In the genomic region with DNA sequence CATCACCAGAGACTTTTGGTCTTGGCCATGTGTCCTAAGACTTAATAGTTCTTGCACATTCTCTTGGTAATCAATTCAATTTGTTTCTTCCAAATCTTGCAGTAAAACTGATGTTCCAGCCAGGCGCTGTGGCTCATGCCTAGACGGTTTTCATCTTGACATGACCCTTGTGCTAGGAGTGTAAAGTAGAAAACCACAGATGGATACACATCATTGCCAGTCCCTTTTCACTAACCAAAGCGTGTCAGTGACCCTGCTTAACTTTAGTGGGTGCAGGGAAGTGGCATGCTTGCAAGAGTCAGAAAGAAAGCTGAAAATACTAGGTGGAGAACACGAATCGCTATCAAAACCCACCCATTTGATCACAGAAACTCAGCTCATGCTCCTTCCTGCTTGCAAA, we compare ENCODE assay signal across 25 cellular contexts. TPM values are rescaled to one million over a fixed set of nuclear protein-coding genes. Genes with fewer than 3 reads are reported as not detected.
DNase-seq lines count a peak whose midpoint lies in the region; ATAC-seq and TF ChIP-seq lines count a peak whose summit lies in the region.
"Had no signal": no experiment of that assay in that cellular context is flagged by ENCODE, and none has a peak within 500 bp of the region (broad histone marks: within the 10 kb centered on the region; RNA-seq: fewer than 3 reads in every experiment).

No MANE protein-coding gene starts in this region.

- CTCF ChIA-PET in Calu3 (lab: Charles Lee) = interaction anchor here (0.5 kb wide), 1 partner anchor 24 kb away, joined by 4 read pairs; no protein-coding TSS in a partner anchor

- H3K4me3 Mint-ChIP-seq in Calu3 (ENCODE audit: low read depth, unreplicated experiment) = no peak overlapping the region
- H3K4me3 Mint-ChIP-seq: IgD-negative memory B cell; T-helper 2 cell treated with Interferon-gamma antibody and Interleukin-4, amounts not matched to agents 5 μg/mL and 100 μg/mL, for 36 hours had no signal

- H3K27me3 ChIP-seq in right atrium auricular region = no peaks in the 10 kb centered on the region
- H3K27me3 ChIP-seq: thyroid gland had no signal

- H3K27ac Mint-ChIP-seq in Calu3 (ENCODE audit: unreplicated experiment) = no peak overlapping the region
- H3K27ac Mint-ChIP-seq: IgD-negative memory B cell; T-helper 2 cell treated with Interferon-gamma antibody and Interleukin-4, amounts not matched to agents 5 μg/mL and 100 μg/mL, for 36 hours had no signal

- H3K27ac ChIP-seq in right atrium auricular region = no peak overlapping the region
- H3K27ac ChIP-seq: C4-2B, gastrocnemius medialis, lower lobe of right lung, skin epidermis, thyroid gland had no signal

- no peaks in the 10 kb centered on the region for H3K36me3 ChIP-seq in right atrium auricular region
- H3K36me3 ChIP-seq: gastrocnemius medialis, lower lobe of right lung, thyroid gland had no signal

- peaks cover 17% of the 10 kb centered on the region for H3K27me3 Mint-ChIP-seq in Calu3 (ENCODE audit: unreplicated experiment)

- peaks cover 3% of the 10 kb centered on the region for H3K4me1 Mint-ChIP-seq in Calu3 (ENCODE audit: low read depth, unreplicated experiment)

- no peak overlapping the region for H3K4me3 ChIP-seq in right atrium auricular region
- H3K4me3 ChIP-seq in fibroblast of the aortic adventitia (ENCODE audit: low read depth, low read length) = no peak overlapping the region
- H3K4me3 ChIP-seq: gastrocnemius medialis, lower lobe of right lung, skin epidermis, thyroid gland had no signal

- peak; percentile 54 for DNase-seq in right atrium auricular region (ENCODE audit: low spot score)
- no peak for DNase-seq in left cardiac atrium
- DNase-seq in M059J (ENCODE audit: low read depth) = peak; percentile 68
- DNase-seq in fibroblast of the aortic adventitia (ENCODE audit: low read depth) = peak; percentile 21
- DNase-seq in Calu3 = no peak
- no peak for DNase-seq in cerebellum (ENCODE audit: low spot score)
- no peak for DNase-seq in mucosa of gallbladder (ENCODE audit: low spot score)
- DNase-seq: activated CD8-positive, alpha-beta memory T cell treated with anti-CD3 and anti-CD28 coated beads, Interleukin-2, amount 50 U/mL, for 4 hours; activated effector memory CD4-positive, alpha-beta T cell treated with Interleukin-2 at 50 U/mL for 16 hours; cerebellar nuclear complex; effector CD8-positive, alpha-beta T cell; erythroblast; gastrocnemius medialis; lower lobe of right lung; NCI-H1436 treated with DMSO at 0.1 percent for 48 hours; NCI-H510A treated with DMSO at 0.1 percent for 48 hours; stimulated activated CD4-positive, alpha-beta T cell treated with anti-CD3 and anti-CD28 coated beads, Interleukin-1b, Interleukin-23, amount 100 ng/mL, for 48 hours; thyroid gland had no signal

- TF ChIP-seq CTCF in right atrium auricular region (IDR thresholded peaks at IDR 0.05) (no peak), fibroblast of the aortic adventitia (IDR thresholded peaks at IDR 0.05; ENCODE audit: insufficient read depth, low read length) (no peak), Calu3 (IDR thresholded peaks at IDR 0.05; ENCODE audit: unreplicated experiment) (no peak)

- BruUV-seq in Calu3 (replicated peaks; lab: Mats Ljungman, UMichigan) = no TSS peak

- intact Hi-C loops in left cardiac atrium (cut with DNase I) (no loop called here), Calu3 (cut with micrococcal nuclease; ENCODE audit: unreplicated experiment) (no loop called here)

- no peaks in the 10 kb centered on the region for H3K9me3 Mint-ChIP-seq in Calu3 (ENCODE audit: low read depth, unreplicated experiment)
- H3K9me3 Mint-ChIP-seq: T-helper 2 cell treated with Interferon-gamma antibody and Interleukin-4, amounts not matched to agents 5 μg/mL and 100 μg/mL, for 36 hours had no signal

- no peaks in the 10 kb centered on the region for H3K4me1 ChIP-seq in right atrium auricular region
- H3K4me1 ChIP-seq: gastrocnemius medialis, lower lobe of right lung had no signal

- H3K36me3 Mint-ChIP-seq in Calu3 (ENCODE audit: insufficient read depth, unreplicated experiment) = peaks cover 1% of the 10 kb centered on the region
- H3K36me3 Mint-ChIP-seq: IgD-negative memory B cell had no signal

- ATAC-seq in left cardiac atrium (no peak), HG02970 (IDR thresholded peaks at IDR 0.05; ENCODE audit: low FRiP score, unreplicated experiment) (no peak)
- ATAC-seq: gastrocnemius medialis, lower lobe of right lung, SK-N-SH treated with all-trans-retinoic acid at 6 μM for 48 hours had no signal

- H3K9me3 ChIP-seq in right atrium auricular region = no peaks in the 10 kb centered on the region
- H3K9me3 ChIP-seq: gastrocnemius medialis, lower lobe of right lung, thyroid gland had no signal

RNA-seq across cellular contexts. Expression of a gene that starts 18.0 kb away (rescaled TPM):
- not detected for total RNA-seq in right atrium auricular region
- total RNA-seq in left cardiac atrium = not detected
- 40.4 and 42.0 TPM in 2 replicates for total RNA-seq in M059J (2014; rRNA removed; shearing (Covaris generic))
- total RNA-seq in fibroblast of the aortic adventitia (ENCODE audit: low replicate concordance) = 0.09 TPM in 1 of 2 replicates, not detected in the other
- 0.68 TPM in 1 of 2 replicates, not detected in the other for total RNA-seq in Calu3 (2022)
- not detected for total RNA-seq in cerebellum
- total RNA-seq in mucosa of gallbladder = not detected
- total RNA-seq: gastrocnemius medialis, pulmonary artery endothelial cell had no signal

Comparison
In these comparisons a context has a peak if more than half of its experiments do, and no peak if none do; other contexts are left out.
1. DNase-seq: peak in right atrium auricular region (single experiment), M059J (single experiment) and fibroblast of the aortic adventitia (single experiment); none in left cardiac atrium (single experiment), Calu3 (single experiment), cerebellum (single experiment) and mucosa of gallbladder (single experiment).
2. RNA of a gene that starts 18.0 kb away (total RNA-seq): 40.4 to 42.0 TPM in M059J; 0.68 TPM in Calu3, not detected in mucosa of gallbladder (single experiment), not detected in left cardiac atrium, 0.09 TPM in fibroblast of the aortic adventitia, not detected in right atrium auricular region and not detected in cerebellum (single experiment); every median in the first group is over 10 times any median in the second.